9 cellular contexts compared by ENCODE assay signal in the genomic region with DNA sequence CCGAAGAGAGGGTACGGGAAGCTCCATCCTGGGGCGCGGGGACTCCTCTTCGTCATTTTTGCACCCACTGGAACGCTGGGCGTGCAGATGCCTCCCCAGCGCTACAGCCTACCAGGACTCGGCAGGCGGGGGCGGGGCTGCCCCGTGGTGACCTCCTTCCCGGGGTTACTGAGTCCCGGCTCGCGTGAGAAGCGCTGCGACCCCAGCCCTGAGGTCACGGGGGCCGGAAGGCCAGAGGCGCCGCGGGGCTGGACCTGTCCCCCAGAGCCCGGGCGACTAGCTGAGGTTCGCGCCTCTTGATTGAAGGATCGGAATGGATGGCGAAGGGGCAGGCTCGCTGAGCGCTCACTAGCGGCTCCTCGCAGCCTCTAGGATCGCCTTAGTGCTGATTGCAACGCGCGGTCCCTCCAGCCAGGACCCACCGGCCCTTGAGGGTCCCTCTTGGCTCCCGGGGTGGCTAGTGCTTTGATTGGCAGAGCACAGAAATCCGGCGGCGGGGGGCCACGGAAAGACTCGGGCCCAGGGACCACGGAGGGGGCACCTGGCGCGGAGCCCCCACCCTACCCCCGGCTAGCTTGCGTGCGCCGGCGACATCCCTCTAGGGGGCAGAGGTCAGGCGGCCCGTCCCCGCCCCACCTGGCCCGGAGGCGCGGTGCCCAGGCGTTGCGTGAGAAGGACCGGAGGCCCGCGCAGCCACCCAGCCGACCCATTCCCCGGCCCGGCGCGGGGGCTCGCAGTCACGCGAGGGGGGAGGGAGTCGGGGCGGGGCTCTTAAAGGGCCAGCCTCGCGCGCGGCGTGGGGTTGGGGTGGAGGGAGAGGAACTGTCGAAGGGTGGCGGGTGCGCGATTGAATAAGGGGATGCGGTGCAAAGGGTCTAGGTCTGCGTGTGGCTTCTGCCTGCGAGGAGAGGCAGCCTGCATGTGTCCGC. TPM values are rescaled to one million over a fixed set of nuclear protein-coding genes. Genes with fewer than 3 reads are reported as not detected.
DNase-seq lines count a peak whose midpoint lies in the region; ATAC-seq and TF ChIP-seq lines count a peak whose summit lies in the region.
"Had no signal": no experiment of that assay in that cellular context is flagged by ENCODE, and none has a peak within 500 bp of the region (broad histone marks: within the 10 kb centered on the region; RNA-seq: fewer than 3 reads in every experiment).

No MANE protein-coding gene starts in this region.

- peak overlapping the region; percentile 64 for H3K4me3 ChIP-seq in Jurkat, Clone E6-1 (ENCODE audit: low read length)
- H3K4me3 ChIP-seq in dorsolateral prefrontal cortex (peak overlapping the region; percentile 55 to 84 (median 70)), mononuclear cell (ENCODE audit: low read length) (peak overlapping the region; percentile 39)

- H3K27ac ChIP-seq in dorsolateral prefrontal cortex = peak overlapping the region in 5 of 59 donors; percentile 38 to 66 (median 46)
- H3K27ac ChIP-seq: epithelial cell of prostate had no signal

- peaks cover 15% of the 10 kb centered on the region for H3K4me1 ChIP-seq in mononuclear cell (ENCODE audit: insufficient read depth, low read length)

- intact Hi-C loops in dorsolateral prefrontal cortex (cut with DNase I) = no loop called here

- no peaks in the 10 kb centered on the region for H3K9me3 ChIP-seq in mononuclear cell (ENCODE audit: low read depth, low read length)

- TF ChIP-seq POLR2A in GM18505 (IDR thresholded peaks at IDR 0.05; ENCODE audit: borderline replicate concordance, extremely low read depth, insufficient read depth, insufficient read length) = no peak

- H3K27me3 ChIP-seq in dorsolateral prefrontal cortex (peaks cover 0 to 15% (median 0%) of the 10 kb centered on the region in 45 donors), mononuclear cell (ENCODE audit: insufficient read depth, low read length) (peaks cover 27% of the 10 kb centered on the region)

- no peak for ATAC-seq in GM18505 (IDR thresholded peaks at IDR 0.05; ENCODE audit: unreplicated experiment)

- DNase-seq in GM03348 (ENCODE audit: low spot score) = peak; percentile 47
- no peak for DNase-seq in Jurkat, Clone E6-1 (ENCODE audit: low read depth, low spot score)
- peak; percentile 66 for DNase-seq in activated CD4-positive, alpha-beta T cell treated with anti-CD3 and anti-CD28 coated beads for 48 hours
- DNase-seq in dorsolateral prefrontal cortex = peak in 2 of 10 donors; percentile 20 to 31
- DNase-seq in stimulated activated naive CD4-positive, alpha-beta T cell (lab: John Stamatoyannopoulos, UW) = peak; percentile 4 to 56 (median 38)
- DNase-seq in putamen (ENCODE audit: low spot score) = no peak

- no peak for TF ChIP-seq CTCF in dorsolateral prefrontal cortex (IDR thresholded peaks at IDR 0.05 in 54 of 56, conservative IDR thresholded peaks at IDR 0.05 in 2 of 56; ENCODE audit: low read depth in 1 of 56, partially characterized antibody in 56 of 56)

RNA-seq across cellular contexts. Expression of gene CYP1A1, which starts 0.8 kb away (rescaled TPM):
- polyA plus RNA-seq in Jurkat, Clone E6-1 (2012; ENCODE audit: insufficient read depth, insufficient read length) = 0.96 TPM
- total RNA-seq in dorsolateral prefrontal cortex (1 to 10 TPM in 10 of 120 experiments, under 1 TPM in 85, not detected in 25; 0.18 to 4.9 (median 0.48) TPM), mononuclear cell (not detected)

RNA-seq across cellular contexts. Expression of gene CYP1A2, which starts 22.5 kb away (rescaled TPM):
- not detected for polyA plus RNA-seq in Jurkat, Clone E6-1 (2012; ENCODE audit: insufficient read depth, insufficient read length)
- total RNA-seq in dorsolateral prefrontal cortex = not detected
- total RNA-seq in mononuclear cell = not detected

RNA-seq across cellular contexts. Expression of gene EDC3, which starts 30.3 kb away (rescaled TPM):
- polyA plus RNA-seq in Jurkat, Clone E6-1 (2012; ENCODE audit: insufficient read depth, insufficient read length) = 55.8 TPM
- total RNA-seq in dorsolateral prefrontal cortex = 10 to 100 TPM; 27.4 to 63.8 (median 38.5) TPM
- total RNA-seq in mononuclear cell = 3.7 TPM

RNA-seq across cellular contexts. Expression of gene CSK, which starts 55.8 kb away (rescaled TPM):
- polyA plus RNA-seq in Jurkat, Clone E6-1 (2012; ENCODE audit: insufficient read depth, insufficient read length) = 222 TPM
- total RNA-seq in dorsolateral prefrontal cortex (10 to 100 TPM; 28.9 to 71.0 (median 41.8) TPM), mononuclear cell (84.8 TPM)

Comparison
In these comparisons a context has a peak if more than half of its experiments do, and no peak if none do; other contexts are left out.
1. DNase-seq: peak in GM03348 (single experiment), activated CD4-positive, alpha-beta T cell treated with anti-CD3 and anti-CD28 coated beads for 48 hours (single experiment) and stimulated activated naive CD4-positive, alpha-beta T cell (6 of 6); none in Jurkat, Clone E6-1 (single experiment) and putamen (single experiment).
2. Peak in every context shown above with its lines, with median percentiles within 50 percentile points of each other: H3K4me3 ChIP-seq.